Comparison of ENCODE assay signal across 1 cellular context in the genomic region with DNA sequence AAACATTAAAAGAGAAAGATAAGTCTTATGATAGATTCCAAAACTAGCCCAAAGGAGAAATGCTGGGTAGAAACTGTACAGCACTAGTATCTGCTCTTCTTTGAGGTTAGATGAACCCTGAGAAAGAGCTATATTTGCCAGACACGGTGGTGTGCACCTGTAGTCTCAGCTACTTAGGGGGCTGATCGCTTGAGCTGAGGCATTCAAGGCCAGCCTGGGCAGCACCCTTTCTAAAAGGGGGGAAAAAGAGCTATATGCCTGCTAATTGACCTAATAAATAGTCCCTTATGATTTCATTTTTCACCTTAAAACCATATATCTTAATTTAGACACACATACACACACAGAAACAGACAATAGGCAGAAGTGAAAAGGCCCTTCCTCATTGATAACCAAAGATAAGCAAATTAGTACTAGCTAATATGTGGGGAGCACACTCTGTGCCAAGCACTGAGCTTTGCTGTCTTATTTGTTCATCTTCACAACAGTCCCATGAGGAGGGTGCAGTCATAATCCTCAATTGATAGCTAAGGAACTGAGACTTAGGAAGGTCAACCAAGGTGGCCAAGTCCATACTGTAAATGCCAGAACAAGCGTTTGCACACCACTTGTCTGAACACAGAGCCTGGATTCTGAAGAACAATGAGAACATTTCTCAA.
TF ChIP-seq lines count a peak whose summit lies in the region.

No MANE protein-coding gene starts in this region.

TF ChIP-seq in K562, 482 proteins besides CTCF, POLR2A, EP300 and RAD21 (continues in another document):
- TF ChIP-seq HDGF (IDR thresholded peaks at IDR 0.05) (no peak), ZNF134 (CRISPR knock-in tag; conservative IDR thresholded peaks at IDR 0.05) (no peak), CREB1 (IDR thresholded peaks at IDR 0.05) (no peak), CREB1 (CRISPR knock-in tag; IDR thresholded peaks at IDR 0.05) (no peak), OTX1 (CRISPR knock-in tag; IDR thresholded peaks at IDR 0.05) (no peak), COPS2 (conservative IDR thresholded peaks at IDR 0.05) (no peak), CBX3 (IDR thresholded peaks at IDR 0.05; ENCODE audit: borderline replicate concordance in 1 of 2, low read length in 2 of 2) (no peak), SOX6 (IDR thresholded peaks at IDR 0.05) (peak; percentile 52; the same call in 1 of the 2 replicates), KDM4B (IDR thresholded peaks at IDR 0.05; ENCODE audit: borderline replicate concordance in 2 of 2, low read depth in 1 of 2) (no peak), POLR2AphosphoS5 (IDR thresholded peaks at IDR 0.05; ENCODE audit: control insufficient read depth, insufficient read depth, low read depth, low read length) (no peak), HNRNPH1 (optimal IDR thresholded peaks at IDR 0.05; ENCODE audit: low read depth, low read length) (no peak), HDAC6 (IDR thresholded peaks at IDR 0.05; ENCODE audit: low read depth, low read length) (no peak), ZNF133 (CRISPR knock-in tag; IDR thresholded peaks at IDR 0.05) (no peak), ELF4 (CRISPR knock-in tag; IDR thresholded peaks at IDR 0.05) (no peak), CSDE1 (IDR thresholded peaks at IDR 0.05) (no peak), KLF6 (CRISPR knock-in tag; IDR thresholded peaks at IDR 0.05; ENCODE audit: borderline replicate concordance) (no peak), ZC3H8 (IDR thresholded peaks at IDR 0.05) (no peak), ZNF224 (CRISPR knock-in tag; IDR thresholded peaks at IDR 0.05) (no peak), YY1 (IDR thresholded peaks at IDR 0.05; ENCODE audit: borderline replicate concordance in 1 of 3, control insufficient read depth in 1 of 3, extremely low read depth in 1 of 3, insufficient read depth in 3 of 3, insufficient read length in 1 of 3, insufficient replicate concordance in 2 of 3, low read depth in 1 of 3, low read length in 2 of 3) (no peak), BHLHE40 (IDR thresholded peaks at IDR 0.05; ENCODE audit: low read length) (0 out of 2 replicates have a peak, but pooled peaks have one; percentile 3), CHD1 (IDR thresholded peaks at IDR 0.05; ENCODE audit: low read length) (no peak)
- TF ChIP-seq, protein P1, sequence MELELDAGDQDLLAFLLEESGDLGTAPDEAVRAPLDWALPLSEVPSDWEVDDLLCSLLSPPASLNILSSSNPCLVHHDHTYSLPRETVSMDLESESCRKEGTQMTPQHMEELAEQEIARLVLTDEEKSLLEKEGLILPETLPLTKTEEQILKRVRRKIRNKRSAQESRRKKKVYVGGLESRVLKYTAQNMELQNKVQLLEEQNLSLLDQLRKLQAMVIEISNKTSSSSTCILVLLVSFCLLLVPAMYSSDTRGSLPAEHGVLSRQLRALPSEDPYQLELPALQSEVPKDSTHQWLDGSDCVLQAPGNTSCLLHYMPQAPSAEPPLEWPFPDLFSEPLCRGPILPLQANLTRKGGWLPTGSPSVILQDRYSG (tag; conservative IDR thresholded peaks at IDR 0.05; ENCODE audit: low read depth) = peak; percentile 69; the same call in 1 of the 2 replicates
- TF ChIP-seq, protein P2, sequence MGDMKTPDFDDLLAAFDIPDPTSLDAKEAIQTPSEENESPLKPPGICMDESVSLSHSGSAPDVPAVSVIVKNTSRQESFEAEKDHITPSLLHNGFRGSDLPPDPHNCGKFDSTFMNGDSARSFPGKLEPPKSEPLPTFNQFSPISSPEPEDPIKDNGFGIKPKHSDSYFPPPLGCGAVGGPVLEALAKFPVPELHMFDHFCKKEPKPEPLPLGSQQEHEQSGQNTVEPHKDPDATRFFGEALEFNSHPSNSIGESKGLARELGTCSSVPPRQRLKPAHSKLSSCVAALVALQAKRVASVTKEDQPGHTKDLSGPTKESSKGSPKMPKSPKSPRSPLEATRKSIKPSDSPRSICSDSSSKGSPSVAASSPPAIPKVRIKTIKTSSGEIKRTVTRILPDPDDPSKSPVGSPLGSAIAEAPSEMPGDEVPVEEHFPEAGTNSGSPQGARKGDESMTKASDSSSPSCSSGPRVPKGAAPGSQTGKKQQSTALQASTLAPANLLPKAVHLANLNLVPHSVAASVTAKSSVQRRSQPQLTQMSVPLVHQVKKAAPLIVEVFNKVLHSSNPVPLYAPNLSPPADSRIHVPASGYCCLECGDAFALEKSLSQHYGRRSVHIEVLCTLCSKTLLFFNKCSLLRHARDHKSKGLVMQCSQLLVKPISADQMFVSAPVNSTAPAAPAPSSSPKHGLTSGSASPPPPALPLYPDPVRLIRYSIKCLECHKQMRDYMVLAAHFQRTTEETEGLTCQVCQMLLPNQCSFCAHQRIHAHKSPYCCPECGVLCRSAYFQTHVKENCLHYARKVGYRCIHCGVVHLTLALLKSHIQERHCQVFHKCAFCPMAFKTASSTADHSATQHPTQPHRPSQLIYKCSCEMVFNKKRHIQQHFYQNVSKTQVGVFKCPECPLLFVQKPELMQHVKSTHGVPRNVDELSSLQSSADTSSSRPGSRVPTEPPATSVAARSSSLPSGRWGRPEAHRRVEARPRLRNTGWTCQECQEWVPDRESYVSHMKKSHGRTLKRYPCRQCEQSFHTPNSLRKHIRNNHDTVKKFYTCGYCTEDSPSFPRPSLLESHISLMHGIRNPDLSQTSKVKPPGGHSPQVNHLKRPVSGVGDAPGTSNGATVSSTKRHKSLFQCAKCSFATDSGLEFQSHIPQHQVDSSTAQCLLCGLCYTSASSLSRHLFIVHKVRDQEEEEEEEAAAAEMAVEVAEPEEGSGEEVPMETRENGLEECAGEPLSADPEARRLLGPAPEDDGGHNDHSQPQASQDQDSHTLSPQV (IDR thresholded peaks at IDR 0.05) = peak; percentile 17; the same call in 1 of the 2 replicates
- TF ChIP-seq, protein P3, sequence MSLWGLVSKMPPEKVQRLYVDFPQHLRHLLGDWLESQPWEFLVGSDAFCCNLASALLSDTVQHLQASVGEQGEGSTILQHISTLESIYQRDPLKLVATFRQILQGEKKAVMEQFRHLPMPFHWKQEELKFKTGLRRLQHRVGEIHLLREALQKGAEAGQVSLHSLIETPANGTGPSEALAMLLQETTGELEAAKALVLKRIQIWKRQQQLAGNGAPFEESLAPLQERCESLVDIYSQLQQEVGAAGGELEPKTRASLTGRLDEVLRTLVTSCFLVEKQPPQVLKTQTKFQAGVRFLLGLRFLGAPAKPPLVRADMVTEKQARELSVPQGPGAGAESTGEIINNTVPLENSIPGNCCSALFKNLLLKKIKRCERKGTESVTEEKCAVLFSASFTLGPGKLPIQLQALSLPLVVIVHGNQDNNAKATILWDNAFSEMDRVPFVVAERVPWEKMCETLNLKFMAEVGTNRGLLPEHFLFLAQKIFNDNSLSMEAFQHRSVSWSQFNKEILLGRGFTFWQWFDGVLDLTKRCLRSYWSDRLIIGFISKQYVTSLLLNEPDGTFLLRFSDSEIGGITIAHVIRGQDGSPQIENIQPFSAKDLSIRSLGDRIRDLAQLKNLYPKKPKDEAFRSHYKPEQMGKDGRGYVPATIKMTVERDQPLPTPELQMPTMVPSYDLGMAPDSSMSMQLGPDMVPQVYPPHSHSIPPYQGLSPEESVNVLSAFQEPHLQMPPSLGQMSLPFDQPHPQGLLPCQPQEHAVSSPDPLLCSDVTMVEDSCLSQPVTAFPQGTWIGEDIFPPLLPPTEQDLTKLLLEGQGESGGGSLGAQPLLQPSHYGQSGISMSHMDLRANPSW (CRISPR knock-in tag; IDR thresholded peaks at IDR 0.05) = no peak
- TF ChIP-seq, protein P4, sequence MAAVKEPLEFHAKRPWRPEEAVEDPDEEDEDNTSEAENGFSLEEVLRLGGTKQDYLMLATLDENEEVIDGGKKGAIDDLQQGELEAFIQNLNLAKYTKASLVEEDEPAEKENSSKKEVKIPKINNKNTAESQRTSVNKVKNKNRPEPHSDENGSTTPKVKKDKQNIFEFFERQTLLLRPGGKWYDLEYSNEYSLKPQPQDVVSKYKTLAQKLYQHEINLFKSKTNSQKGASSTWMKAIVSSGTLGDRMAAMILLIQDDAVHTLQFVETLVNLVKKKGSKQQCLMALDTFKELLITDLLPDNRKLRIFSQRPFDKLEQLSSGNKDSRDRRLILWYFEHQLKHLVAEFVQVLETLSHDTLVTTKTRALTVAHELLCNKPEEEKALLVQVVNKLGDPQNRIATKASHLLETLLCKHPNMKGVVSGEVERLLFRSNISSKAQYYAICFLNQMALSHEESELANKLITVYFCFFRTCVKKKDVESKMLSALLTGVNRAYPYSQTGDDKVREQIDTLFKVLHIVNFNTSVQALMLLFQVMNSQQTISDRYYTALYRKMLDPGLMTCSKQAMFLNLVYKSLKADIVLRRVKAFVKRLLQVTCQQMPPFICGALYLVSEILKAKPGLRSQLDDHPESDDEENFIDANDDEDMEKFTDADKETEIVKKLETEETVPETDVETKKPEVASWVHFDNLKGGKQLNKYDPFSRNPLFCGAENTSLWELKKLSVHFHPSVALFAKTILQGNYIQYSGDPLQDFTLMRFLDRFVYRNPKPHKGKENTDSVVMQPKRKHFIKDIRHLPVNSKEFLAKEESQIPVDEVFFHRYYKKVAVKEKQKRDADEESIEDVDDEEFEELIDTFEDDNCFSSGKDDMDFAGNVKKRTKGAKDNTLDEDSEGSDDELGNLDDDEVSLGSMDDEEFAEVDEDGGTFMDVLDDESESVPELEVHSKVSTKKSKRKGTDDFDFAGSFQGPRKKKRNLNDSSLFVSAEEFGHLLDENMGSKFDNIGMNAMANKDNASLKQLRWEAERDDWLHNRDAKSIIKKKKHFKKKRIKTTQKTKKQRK (IDR thresholded peaks at IDR 0.05; ENCODE audit: borderline replicate concordance, low read depth, low read length) = no peak
- TF ChIP-seq, protein P5, sequence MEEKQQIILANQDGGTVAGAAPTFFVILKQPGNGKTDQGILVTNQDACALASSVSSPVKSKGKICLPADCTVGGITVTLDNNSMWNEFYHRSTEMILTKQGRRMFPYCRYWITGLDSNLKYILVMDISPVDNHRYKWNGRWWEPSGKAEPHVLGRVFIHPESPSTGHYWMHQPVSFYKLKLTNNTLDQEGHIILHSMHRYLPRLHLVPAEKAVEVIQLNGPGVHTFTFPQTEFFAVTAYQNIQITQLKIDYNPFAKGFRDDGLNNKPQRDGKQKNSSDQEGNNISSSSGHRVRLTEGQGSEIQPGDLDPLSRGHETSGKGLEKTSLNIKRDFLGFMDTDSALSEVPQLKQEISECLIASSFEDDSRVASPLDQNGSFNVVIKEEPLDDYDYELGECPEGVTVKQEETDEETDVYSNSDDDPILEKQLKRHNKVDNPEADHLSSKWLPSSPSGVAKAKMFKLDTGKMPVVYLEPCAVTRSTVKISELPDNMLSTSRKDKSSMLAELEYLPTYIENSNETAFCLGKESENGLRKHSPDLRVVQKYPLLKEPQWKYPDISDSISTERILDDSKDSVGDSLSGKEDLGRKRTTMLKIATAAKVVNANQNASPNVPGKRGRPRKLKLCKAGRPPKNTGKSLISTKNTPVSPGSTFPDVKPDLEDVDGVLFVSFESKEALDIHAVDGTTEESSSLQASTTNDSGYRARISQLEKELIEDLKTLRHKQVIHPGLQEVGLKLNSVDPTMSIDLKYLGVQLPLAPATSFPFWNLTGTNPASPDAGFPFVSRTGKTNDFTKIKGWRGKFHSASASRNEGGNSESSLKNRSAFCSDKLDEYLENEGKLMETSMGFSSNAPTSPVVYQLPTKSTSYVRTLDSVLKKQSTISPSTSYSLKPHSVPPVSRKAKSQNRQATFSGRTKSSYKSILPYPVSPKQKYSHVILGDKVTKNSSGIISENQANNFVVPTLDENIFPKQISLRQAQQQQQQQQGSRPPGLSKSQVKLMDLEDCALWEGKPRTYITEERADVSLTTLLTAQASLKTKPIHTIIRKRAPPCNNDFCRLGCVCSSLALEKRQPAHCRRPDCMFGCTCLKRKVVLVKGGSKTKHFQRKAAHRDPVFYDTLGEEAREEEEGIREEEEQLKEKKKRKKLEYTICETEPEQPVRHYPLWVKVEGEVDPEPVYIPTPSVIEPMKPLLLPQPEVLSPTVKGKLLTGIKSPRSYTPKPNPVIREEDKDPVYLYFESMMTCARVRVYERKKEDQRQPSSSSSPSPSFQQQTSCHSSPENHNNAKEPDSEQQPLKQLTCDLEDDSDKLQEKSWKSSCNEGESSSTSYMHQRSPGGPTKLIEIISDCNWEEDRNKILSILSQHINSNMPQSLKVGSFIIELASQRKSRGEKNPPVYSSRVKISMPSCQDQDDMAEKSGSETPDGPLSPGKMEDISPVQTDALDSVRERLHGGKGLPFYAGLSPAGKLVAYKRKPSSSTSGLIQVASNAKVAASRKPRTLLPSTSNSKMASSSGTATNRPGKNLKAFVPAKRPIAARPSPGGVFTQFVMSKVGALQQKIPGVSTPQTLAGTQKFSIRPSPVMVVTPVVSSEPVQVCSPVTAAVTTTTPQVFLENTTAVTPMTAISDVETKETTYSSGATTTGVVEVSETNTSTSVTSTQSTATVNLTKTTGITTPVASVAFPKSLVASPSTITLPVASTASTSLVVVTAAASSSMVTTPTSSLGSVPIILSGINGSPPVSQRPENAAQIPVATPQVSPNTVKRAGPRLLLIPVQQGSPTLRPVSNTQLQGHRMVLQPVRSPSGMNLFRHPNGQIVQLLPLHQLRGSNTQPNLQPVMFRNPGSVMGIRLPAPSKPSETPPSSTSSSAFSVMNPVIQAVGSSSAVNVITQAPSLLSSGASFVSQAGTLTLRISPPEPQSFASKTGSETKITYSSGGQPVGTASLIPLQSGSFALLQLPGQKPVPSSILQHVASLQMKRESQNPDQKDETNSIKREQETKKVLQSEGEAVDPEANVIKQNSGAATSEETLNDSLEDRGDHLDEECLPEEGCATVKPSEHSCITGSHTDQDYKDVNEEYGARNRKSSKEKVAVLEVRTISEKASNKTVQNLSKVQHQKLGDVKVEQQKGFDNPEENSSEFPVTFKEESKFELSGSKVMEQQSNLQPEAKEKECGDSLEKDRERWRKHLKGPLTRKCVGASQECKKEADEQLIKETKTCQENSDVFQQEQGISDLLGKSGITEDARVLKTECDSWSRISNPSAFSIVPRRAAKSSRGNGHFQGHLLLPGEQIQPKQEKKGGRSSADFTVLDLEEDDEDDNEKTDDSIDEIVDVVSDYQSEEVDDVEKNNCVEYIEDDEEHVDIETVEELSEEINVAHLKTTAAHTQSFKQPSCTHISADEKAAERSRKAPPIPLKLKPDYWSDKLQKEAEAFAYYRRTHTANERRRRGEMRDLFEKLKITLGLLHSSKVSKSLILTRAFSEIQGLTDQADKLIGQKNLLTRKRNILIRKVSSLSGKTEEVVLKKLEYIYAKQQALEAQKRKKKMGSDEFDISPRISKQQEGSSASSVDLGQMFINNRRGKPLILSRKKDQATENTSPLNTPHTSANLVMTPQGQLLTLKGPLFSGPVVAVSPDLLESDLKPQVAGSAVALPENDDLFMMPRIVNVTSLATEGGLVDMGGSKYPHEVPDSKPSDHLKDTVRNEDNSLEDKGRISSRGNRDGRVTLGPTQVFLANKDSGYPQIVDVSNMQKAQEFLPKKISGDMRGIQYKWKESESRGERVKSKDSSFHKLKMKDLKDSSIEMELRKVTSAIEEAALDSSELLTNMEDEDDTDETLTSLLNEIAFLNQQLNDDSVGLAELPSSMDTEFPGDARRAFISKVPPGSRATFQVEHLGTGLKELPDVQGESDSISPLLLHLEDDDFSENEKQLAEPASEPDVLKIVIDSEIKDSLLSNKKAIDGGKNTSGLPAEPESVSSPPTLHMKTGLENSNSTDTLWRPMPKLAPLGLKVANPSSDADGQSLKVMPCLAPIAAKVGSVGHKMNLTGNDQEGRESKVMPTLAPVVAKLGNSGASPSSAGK (IDR thresholded peaks at IDR 0.05) = no peak
- TF ChIP-seq, protein P6, sequence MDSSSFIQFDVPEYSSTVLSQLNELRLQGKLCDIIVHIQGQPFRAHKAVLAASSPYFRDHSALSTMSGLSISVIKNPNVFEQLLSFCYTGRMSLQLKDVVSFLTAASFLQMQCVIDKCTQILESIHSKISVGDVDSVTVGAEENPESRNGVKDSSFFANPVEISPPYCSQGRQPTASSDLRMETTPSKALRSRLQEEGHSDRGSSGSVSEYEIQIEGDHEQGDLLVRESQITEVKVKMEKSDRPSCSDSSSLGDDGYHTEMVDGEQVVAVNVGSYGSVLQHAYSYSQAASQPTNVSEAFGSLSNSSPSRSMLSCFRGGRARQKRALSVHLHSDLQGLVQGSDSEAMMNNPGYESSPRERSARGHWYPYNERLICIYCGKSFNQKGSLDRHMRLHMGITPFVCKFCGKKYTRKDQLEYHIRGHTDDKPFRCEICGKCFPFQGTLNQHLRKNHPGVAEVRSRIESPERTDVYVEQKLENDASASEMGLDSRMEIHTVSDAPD (CRISPR knock-in tag; IDR thresholded peaks at IDR 0.05) = no peak
